ENCODE assay signal across 14 cellular contexts in genomic region chr1:54995835-54996234, GRCh38. TPM values are rescaled to one million over a fixed set of nuclear protein-coding genes. Genes with fewer than 3 reads are reported as not detected.
DNase-seq lines count a peak whose midpoint lies in the region; ATAC-seq, FAIRE-seq and TF ChIP-seq lines count a peak whose summit lies in the region.
"Had no signal": no experiment of that assay in that cellular context is flagged by ENCODE, and none has a peak within 500 bp of the region (broad histone marks: within the 10 kb centered on the region; RNA-seq: fewer than 3 reads in every experiment).

No MANE protein-coding gene starts in this region.

- H4K20me1 ChIP-seq in K562 (replicated peaks; ENCODE audit: control insufficient read depth, insufficient read depth, low read length), result peaks cover 16% of the 10 kb centered on the region; the same call in 1 of the 2 replicates

- no peak for ATAC-seq in K562
- no peak for ATAC-seq in GM21576 (IDR thresholded peaks at IDR 0.05; ENCODE audit: unreplicated experiment)

- CTCF ChIA-PET in K562 (lab: Yijun Ruan, JAX; ENCODE audit: low intra/inter-chr PET ratio), result interaction anchor here (0.6 to 2.8 kb wide), 3 partner anchors 20 to 51 kb away, joined by 6 to 25 read pairs (median 9); no protein-coding TSS in a partner anchor

- no peaks in the 10 kb centered on the region for H3K79me2 ChIP-seq in K562 (ENCODE audit: control insufficient read depth, insufficient read depth, low read length)

- no peak overlapping the region for H3K4me3 ChIP-seq in K562
- H3K4me3 ChIP-seq: thyroid gland had no signal

- H3K27ac ChIP-seq in K562 (ENCODE audit: extremely low read depth, low read depth, low read length), result no peak overlapping the region
- H3K27ac ChIP-seq: thyroid gland had no signal

- peak overlapping the region; percentile 59; the same call in 1 of the 2 replicates for H2AFZ ChIP-seq in K562 (ENCODE audit: low read depth, low read length)

- intact Hi-C loops in K562 (cut with micrococcal nuclease), result loop anchor here (1.0 to 10.0 kb wide), 4 partner anchors 26 to 321 kb away; no protein-coding TSS in a partner anchor

- no peak overlapping the region for H3K9ac ChIP-seq in K562 (ENCODE audit: insufficient read depth in 1 of 2, low read depth in 2 of 2, low read length in 2 of 2)

- DNase-seq in activated T-cell treated with anti-CD3 and anti-CD28 coated beads for 48 hours (ENCODE audit: low read depth) (peak; percentile 16), activated T-cell treated with anti-CD3 and anti-CD28 coated beads for 4 hours (no peak), K562 (ENCODE audit: extremely low read depth in 1 of 4, low spot score in 3 of 4) (no peak), NCI-H187 (lab: John Stamatoyannopoulos, UW) (no peak), DMS79 (lab: John Stamatoyannopoulos, UW) (no peak)
- peak; percentile 24 to 29 for DNase-seq in activated CD4-positive, alpha-beta T cell treated with anti-CD3 and anti-CD28 coated beads, Interleukin-2, amount 50 U/mL, for 48 hours
- peak; percentile 36 for DNase-seq in stimulated activated naive CD4-positive, alpha-beta T cell treated with Interleukin-2 at 50 U/mL for 16 hours (lab: John Stamatoyannopoulos, UW)
- DNase-seq: NCI-H1105 treated with DMSO at 0.1 percent for 48 hours, NCI-H524 treated with DMSO at 0.1 percent for 48 hours had no signal

- H3K36me3 ChIP-seq in K562 (ENCODE audit: control insufficient read depth, insufficient read depth, low read length), result no peaks in the 10 kb centered on the region
- H3K36me3 ChIP-seq: thyroid gland had no signal

- no peak for TF ChIP-seq POLR2A in K562 (conservative IDR thresholded peaks at IDR 0.05)

- no peaks in the 10 kb centered on the region for H3K9me1 ChIP-seq in K562 (ENCODE audit: control insufficient read depth, insufficient read depth, low read length)

- FAIRE-seq in K562 (lab: Jason Lieb, UNC), result no peak

- no TSS peak for BruUV-seq in K562 (replicated peaks; lab: Mats Ljungman, UMichigan)

- peaks cover 0 to 21% of the 10 kb centered on the region in 2 experiments; a peak in 3 of 5 replicates for H3K4me1 ChIP-seq in K562 (replicated peaks in 1 of 2; ENCODE audit: control insufficient read depth in 2 of 2, insufficient read depth in 2 of 2, low read length in 2 of 2)

- peaks cover 33 to 84% of the 10 kb centered on the region in 2 experiments for H3K27me3 ChIP-seq in K562 (ENCODE audit: control insufficient read depth in 2 of 2, insufficient read depth in 2 of 2, low read length in 2 of 2)

- peak overlapping the region; percentile 69; the same call in 1 of the 2 replicates for H3K4me2 ChIP-seq in K562 (ENCODE audit: insufficient read depth, low read length)

- POLR2A ChIA-PET in K562 (lab: Yijun Ruan, JAX), result no interaction called here

- no peaks in the 10 kb centered on the region; the same call in 1 of the 2 replicates for H3K9me3 ChIP-seq in K562 (replicated peaks; ENCODE audit: control insufficient read depth, insufficient read depth, low read depth, low read length)
- H3K9me3 ChIP-seq: thyroid gland had no signal

- 2% methylated on average over 9 of the region's 9 CpGs for WGBS in K562 (ENCODE audit: insufficient coverage, low coverage, missing lambda C conversion rate)

- no peak for TF ChIP-seq RAD21 in K562 (CRISPR knock-in tag; conservative IDR thresholded peaks at IDR 0.05 in 1 of 2, IDR thresholded peaks at IDR 0.05 in 1 of 2)

- in situ Hi-C loops in K562 (cut with MboI), result loop anchor here (10.0 kb wide), 1 partner anchor 311 kb away; no protein-coding TSS in a partner anchor

- no peak for TF ChIP-seq CTCF in K562 (IDR thresholded peaks at IDR 0.05 in 2 of 3, conservative IDR thresholded peaks at IDR 0.05 in 1 of 3; ENCODE audit: insufficient read depth in 2 of 3, low read depth in 1 of 3, low read length in 3 of 3)

- no peak for TF ChIP-seq EP300 in K562 (IDR thresholded peaks at IDR 0.05; ENCODE audit: low read length)

TF ChIP-seq in K562, 482 proteins besides CTCF, POLR2A, EP300 and RAD21:
- TF ChIP-seq ZNF184 (CRISPR knock-in tag; IDR thresholded peaks at IDR 0.05), result no peak
- no peak for TF ChIP-seq MTA2 (IDR thresholded peaks at IDR 0.05; ENCODE audit: low read depth)
- TF ChIP-seq C11orf30 (IDR thresholded peaks at IDR 0.05; ENCODE audit: low read depth), result no peak
- TF ChIP-seq, protein P1, sequence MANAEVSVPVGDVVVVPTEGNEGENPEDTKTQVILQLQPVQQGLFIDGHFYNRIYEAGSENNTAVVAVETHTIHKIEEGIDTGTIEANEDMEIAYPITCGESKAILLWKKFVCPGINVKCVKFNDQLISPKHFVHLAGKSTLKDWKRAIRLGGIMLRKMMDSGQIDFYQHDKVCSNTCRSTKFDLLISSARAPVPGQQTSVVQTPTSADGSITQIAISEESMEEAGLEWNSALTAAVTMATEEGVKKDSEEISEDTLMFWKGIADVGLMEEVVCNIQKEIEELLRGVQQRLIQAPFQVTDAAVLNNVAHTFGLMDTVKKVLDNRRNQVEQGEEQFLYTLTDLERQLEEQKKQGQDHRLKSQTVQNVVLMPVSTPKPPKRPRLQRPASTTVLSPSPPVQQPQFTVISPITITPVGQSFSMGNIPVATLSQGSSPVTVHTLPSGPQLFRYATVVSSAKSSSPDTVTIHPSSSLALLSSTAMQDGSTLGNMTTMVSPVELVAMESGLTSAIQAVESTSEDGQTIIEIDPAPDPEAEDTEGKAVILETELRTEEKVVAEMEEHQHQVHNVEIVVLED (CRISPR knock-in tag; IDR thresholded peaks at IDR 0.05), result no peak
- peak; percentile 34 for TF ChIP-seq RBM25 (IDR thresholded peaks at IDR 0.05; ENCODE audit: low read depth, low read length, severe bottlenecking)
- TF ChIP-seq MED1 (CRISPR knock-in tag; IDR thresholded peaks at IDR 0.05; ENCODE audit: borderline replicate concordance), result no peak
- TF ChIP-seq ZNF263 (CRISPR knock-in tag; IDR thresholded peaks at IDR 0.05; ENCODE audit: borderline replicate concordance), result no peak

RNA-seq across cellular contexts. Expression of gene BSND, which starts 2.9 kb away (rescaled TPM):
- total RNA-seq in K562 (2011; cell fraction: chromatin; rRNA removed; ENCODE audit: low replicate concordance), result not detected in 2 replicates
- total RNA-seq in K562 (2011; cell fraction: nucleolus; rRNA removed), result not detected in 2 replicates
- not detected in 2 replicates for total RNA-seq in K562 (2011; cell fraction: nucleoplasm; rRNA removed)
- not detected in 2 replicates for total RNA-seq in K562 (2014; rRNA removed)
- total RNA-seq in K562 (2014; rRNA removed; fragmentation: Illumina TruSeq; extraction: Trizol), result not detected in 2 replicates
- not detected in 2 replicates for total RNA-seq in K562 (2015; rRNA removed; fragmentation: Illumina TruSeq; extraction: Trizol)
- not detected in 2 replicates for total RNA-seq in K562 (2021)
- polyA plus RNA-seq in K562 (2011; rRNA removed), result not detected in 2 replicates
- polyA plus RNA-seq in K562 (2011; cell fraction: cytosol; rRNA removed), result 0.01 TPM in 1 of 2 replicates, not detected in the other
- polyA plus RNA-seq in K562 (2011; cell fraction: nucleus; rRNA removed), result not detected in 2 replicates
- 0.01 TPM in 1 of 2 replicates, not detected in the other for polyA plus RNA-seq in K562 (2012)
- polyA plus RNA-seq in K562 (2014; fragmentation: Illumina TruSeq; extraction: Trizol), result not detected in 2 replicates
- polyA plus RNA-seq in K562 (2014; fragmentation: Nextera tagmentation; extraction: Ambion mirVana), result not detected
- polyA plus RNA-seq in K562 (2014; rRNA removed), result not detected in 2 replicates
- not detected in 2 replicates for polyA minus RNA-seq in K562 (2011; rRNA and poly(A)+ RNA removed)
- polyA minus RNA-seq in K562 (2011; cell fraction: cytosol; rRNA and poly(A)+ RNA removed), result not detected in 2 replicates
- polyA minus RNA-seq in K562 (2011; cell fraction: nucleus; rRNA and poly(A)+ RNA removed), result not detected in 2 replicates
- total RNA-seq: activated B cell treated with CpG ODN at 0.5 μM for 24 hours, mesenteric fat pad, pulmonary artery endothelial cell, thyroid gland had no signal

RNA-seq across cellular contexts. Expression of gene TMEM61, which starts 15.4 kb away (rescaled TPM):
- not detected in 2 replicates for total RNA-seq in K562 (2011; cell fraction: chromatin; rRNA removed; ENCODE audit: low replicate concordance)
- total RNA-seq in K562 (2011; cell fraction: nucleolus; rRNA removed), result not detected in 2 replicates
- not detected in 2 replicates for total RNA-seq in K562 (2011; cell fraction: nucleoplasm; rRNA removed)
- total RNA-seq in K562 (2014; rRNA removed) (not detected in 2 replicates), K562 (2014; rRNA removed; fragmentation: Illumina TruSeq; extraction: Trizol) (not detected in 2 replicates), K562 (2015; rRNA removed; fragmentation: Illumina TruSeq; extraction: Trizol) (not detected in 2 replicates), K562 (2021) (not detected in 2 replicates)
- polyA plus RNA-seq in K562 (2011; rRNA removed) (not detected in 2 replicates), K562 (2014; fragmentation: Illumina TruSeq; extraction: Trizol) (not detected in 2 replicates), K562 (2014; fragmentation: Nextera tagmentation; extraction: Ambion mirVana) (not detected), K562 (2014; rRNA removed) (not detected in 2 replicates)
- polyA plus RNA-seq in K562 (2011; cell fraction: cytosol; rRNA removed), result not detected in 2 replicates
- polyA plus RNA-seq in K562 (2011; cell fraction: nucleus; rRNA removed), result not detected in 2 replicates
- not detected in 2 replicates for polyA plus RNA-seq in K562 (2012)
- not detected in 2 replicates for polyA minus RNA-seq in K562 (2011; rRNA and poly(A)+ RNA removed)
- not detected in 2 replicates for polyA minus RNA-seq in K562 (2011; cell fraction: cytosol; rRNA and poly(A)+ RNA removed)
- not detected in 2 replicates for polyA minus RNA-seq in K562 (2011; cell fraction: nucleus; rRNA and poly(A)+ RNA removed)
- total RNA-seq: activated B cell treated with CpG ODN at 0.5 μM for 24 hours, mesenteric fat pad, pulmonary artery endothelial cell had no signal

RNA-seq across cellular contexts. Expression of gene PCSK9, which starts 43.5 kb away (rescaled TPM):
- total RNA-seq in K562 (2011; cell fraction: chromatin; rRNA removed; ENCODE audit: low replicate concordance), result 22.6 and 51.1 TPM in 2 replicates
- 61.6 and 67.9 TPM in 2 replicates for total RNA-seq in K562 (2011; cell fraction: nucleolus; rRNA removed)
- total RNA-seq in K562 (2011; cell fraction: nucleoplasm; rRNA removed), result 42.1 and 42.2 TPM in 2 replicates
- 46.0 and 70.3 TPM in 2 replicates for total RNA-seq in K562 (2014; rRNA removed)
- 6.6 and 10.2 TPM in 2 replicates for total RNA-seq in K562 (2014; rRNA removed; fragmentation: Illumina TruSeq; extraction: Trizol)
- total RNA-seq in K562 (2015; rRNA removed; fragmentation: Illumina TruSeq; extraction: Trizol), result 24.7 and 26.1 TPM in 2 replicates
- 58.6 and 66.9 TPM in 2 replicates for total RNA-seq in K562 (2021)
- 11.2 and 55.2 TPM in 2 replicates for polyA plus RNA-seq in K562 (2011; rRNA removed)
- 21.6 and 35.4 TPM in 2 replicates for polyA plus RNA-seq in K562 (2011; cell fraction: cytosol; rRNA removed)
- polyA plus RNA-seq in K562 (2011; cell fraction: nucleus; rRNA removed), result 69.1 and 116 TPM in 2 replicates
- polyA plus RNA-seq in K562 (2012), result 80.4 and 94.8 TPM in 2 replicates
- polyA plus RNA-seq in K562 (2014; fragmentation: Illumina TruSeq; extraction: Trizol), result 25.7 and 32.4 TPM in 2 replicates
- polyA plus RNA-seq in K562 (2014; fragmentation: Nextera tagmentation; extraction: Ambion mirVana), result 1 to 10 TPM; 3.2 to 4.3 TPM
- 37.9 and 43.9 TPM in 2 replicates for polyA plus RNA-seq in K562 (2014; rRNA removed)
- polyA minus RNA-seq in K562 (2011; rRNA and poly(A)+ RNA removed), result 7.4 and 16.4 TPM in 2 replicates
- polyA minus RNA-seq in K562 (2011; cell fraction: cytosol; rRNA and poly(A)+ RNA removed), result 12.9 and 44.1 TPM in 2 replicates
- 17.9 and 38.1 TPM in 2 replicates for polyA minus RNA-seq in K562 (2011; cell fraction: nucleus; rRNA and poly(A)+ RNA removed)
- total RNA-seq: activated B cell treated with CpG ODN at 0.5 μM for 24 hours, thyroid gland had no signal

Comparison
In these comparisons a context has a peak if more than half of its experiments do, and no peak if none do; other contexts are left out.
1. DNase-seq: peak in activated T-cell treated with anti-CD3 and anti-CD28 coated beads for 48 hours (single experiment), activated CD4-positive, alpha-beta T cell treated with anti-CD3 and anti-CD28 coated beads, Interleukin-2, amount 50 U/mL, for 48 hours (2 of 2) and stimulated activated naive CD4-positive, alpha-beta T cell treated with Interleukin-2 at 50 U/mL for 16 hours (single experiment); none in activated T-cell treated with anti-CD3 and anti-CD28 coated beads for 4 hours (single experiment), K562 (0 of 4), NCI-H187 (0 of 2) and DMS79 (single experiment).